In the genomic region with DNA sequence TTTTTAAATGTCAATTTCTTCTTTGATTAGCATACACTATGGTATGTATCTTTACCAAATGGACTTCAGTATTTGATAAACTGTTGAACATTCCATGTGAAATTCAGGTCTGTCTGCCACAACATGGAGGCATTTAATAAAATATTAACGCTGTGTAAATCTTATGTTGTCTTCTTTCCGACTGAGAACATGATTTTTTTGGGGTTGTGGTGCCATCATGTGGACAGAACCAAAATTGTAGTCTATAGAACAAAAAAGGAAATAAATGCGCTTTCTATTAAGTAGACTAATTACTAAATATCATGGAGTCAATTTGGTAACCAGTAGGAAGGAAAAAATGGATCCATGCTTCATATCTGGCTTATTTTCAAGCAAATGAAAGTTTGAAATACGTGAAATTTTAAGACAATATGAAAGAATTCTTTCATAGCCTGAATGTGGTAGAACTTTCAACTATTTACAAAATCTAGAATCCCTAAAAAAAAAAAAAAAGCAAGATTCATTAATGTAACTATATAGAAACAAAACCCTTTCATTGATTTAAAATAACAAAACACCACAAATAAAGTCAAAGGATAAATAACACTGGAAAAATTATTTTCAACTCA, we compare ENCODE assay signal across 8 cellular contexts. TPM values are rescaled to one million over a fixed set of nuclear protein-coding genes. Genes with fewer than 3 reads are reported as not detected.
DNase-seq lines count a peak whose midpoint lies in the region; ATAC-seq and TF ChIP-seq lines count a peak whose summit lies in the region.

No MANE protein-coding gene starts in this region.

- H3K36me3 Mint-ChIP-seq in endodermal cell (ENCODE audit: low read depth), result peaks cover 4% of the 10 kb centered on the region
- peaks cover 8% of the 10 kb centered on the region for H3K36me3 Mint-ChIP-seq in nephron (ENCODE audit: low read depth)
- H3K36me3 Mint-ChIP-seq in activated T-helper 17 cell treated with anti-CD3 and anti-CD28 coated beads, Interleukin-2, amount 50 U/mL, for 72 hours (ENCODE audit: low read depth), result no peaks in the 10 kb centered on the region

- 19 to 60% methylated on average over 1 to 4 of the region's 4 CpGs for WGBS in endodermal cell (ENCODE audit: insufficient coverage in 1 of 2, insufficient read length in 1 of 2), 2 experiments

- peaks cover 12% of the 10 kb centered on the region for H3K4me1 Mint-ChIP-seq in endodermal cell
- peaks cover 12% of the 10 kb centered on the region for H3K4me1 Mint-ChIP-seq in nephron
- peaks cover 19% of the 10 kb centered on the region for H3K4me1 Mint-ChIP-seq in activated T-helper 17 cell treated with anti-CD3 and anti-CD28 coated beads, Interleukin-2, amount 50 U/mL, for 72 hours

- H3K9me3 ChIP-seq in endodermal cell (ENCODE audit: control insufficient read depth, low read length), result peaks cover 4% of the 10 kb centered on the region

- no peak for ATAC-seq in HG02610 (IDR thresholded peaks at IDR 0.05; ENCODE audit: unreplicated experiment)
- no peak for ATAC-seq in activated T-helper 17 cell treated with anti-CD3 and anti-CD28 coated beads, Interleukin-2, amount 50 U/mL, for 72 hours (replicated peaks)

- no peak overlapping the region for H3K27ac ChIP-seq in KMS-11
- H3K27ac ChIP-seq in endodermal cell (ENCODE audit: low read depth, low read length), result peak overlapping the region; percentile 10

- H3K4me3 Mint-ChIP-seq in endodermal cell (no peak overlapping the region), nephron (peak overlapping the region; percentile 1 to 16 (median 1))
- no peak overlapping the region for H3K4me3 Mint-ChIP-seq in activated T-helper 17 cell treated with anti-CD3 and anti-CD28 coated beads, Interleukin-2, amount 50 U/mL, for 72 hours

- no peak overlapping the region for H2AFZ ChIP-seq in KMS-11 (ENCODE audit: low read depth)

- H3K4me1 ChIP-seq in KMS-11 (ENCODE audit: low read depth, poor library complexity, severe bottlenecking) (peaks cover 28% of the 10 kb centered on the region), endodermal cell (ENCODE audit: control insufficient read depth, insufficient read depth, low read length) (no peaks in the 10 kb centered on the region)

- TF ChIP-seq CTCF in KMS-11 (conservative IDR thresholded peaks at IDR 0.05; ENCODE audit: low read depth, low read length) (peak; percentile 85), endodermal cell (conservative IDR thresholded peaks at IDR 0.05) (peak; percentile 79), nephron (IDR thresholded peaks at IDR 0.05; ENCODE audit: unreplicated experiment in 3 of 3) (peak; percentile 58 to 70 (median 62))

- H3K27me3 Mint-ChIP-seq in endodermal cell (ENCODE audit: insufficient read depth) (peaks cover 16% of the 10 kb centered on the region), nephron (ENCODE audit: low read depth) (no peaks in the 10 kb centered on the region)
- peaks cover 14% of the 10 kb centered on the region for H3K27me3 Mint-ChIP-seq in activated T-helper 17 cell treated with anti-CD3 and anti-CD28 coated beads, Interleukin-2, amount 50 U/mL, for 72 hours

- H3K9me3 Mint-ChIP-seq in endodermal cell (peaks cover 2% of the 10 kb centered on the region), nephron (no peaks in the 10 kb centered on the region)
- no peaks in the 10 kb centered on the region for H3K9me3 Mint-ChIP-seq in activated T-helper 17 cell treated with anti-CD3 and anti-CD28 coated beads, Interleukin-2, amount 50 U/mL, for 72 hours

- no peaks in the 10 kb centered on the region for H3K79me2 ChIP-seq in KMS-11 (ENCODE audit: insufficient read depth, low read depth)

- DNase-seq in activated CD4-positive, CD25-positive, alpha-beta regulatory T cell treated with anti-CD3 and anti-CD28 coated beads, Interleukin-2, amount 50 U/mL, for 16 hours (ENCODE audit: low read depth, low spot score), result peak; percentile 12
- no peak for DNase-seq in activated CD4-positive, CD25-positive, alpha-beta regulatory T cell treated with anti-CD3 and anti-CD28 coated beads, Interleukin-2, amount 50 U/mL, for 72 hours
- DNase-seq in T-helper 1 cell (peak in 4 of 5 donors; percentile 7 to 50 (median 26)), endodermal cell (no peak)

- no peaks in the 10 kb centered on the region for H3K36me3 ChIP-seq in KMS-11 (ENCODE audit: insufficient read depth)
- H3K36me3 ChIP-seq in endodermal cell (ENCODE audit: control insufficient read depth, insufficient read depth, low read length), result peaks cover 5% of the 10 kb centered on the region

- H3K27me3 ChIP-seq in KMS-11 (ENCODE audit: insufficient read depth, low read depth) (no peaks in the 10 kb centered on the region), endodermal cell (ENCODE audit: control insufficient read depth, insufficient read depth, low read length, poor library complexity, severe bottlenecking) (no peaks in the 10 kb centered on the region)

- H3K9ac ChIP-seq in KMS-11 (no peak overlapping the region), endodermal cell (ENCODE audit: extremely low read depth, low read length, poor library complexity, severe bottlenecking) (no peak overlapping the region)

- H3K27ac Mint-ChIP-seq in endodermal cell (no peak overlapping the region), nephron (peak overlapping the region; percentile 16 to 44 (median 19))
- H3K27ac Mint-ChIP-seq in activated T-helper 17 cell treated with anti-CD3 and anti-CD28 coated beads, Interleukin-2, amount 50 U/mL, for 72 hours, result no peak overlapping the region

- H4K20me1 ChIP-seq in KMS-11 (ENCODE audit: insufficient read depth), result no peaks in the 10 kb centered on the region

- H3K4me2 ChIP-seq in KMS-11, result no peak overlapping the region

- no peak overlapping the region for H3K4me3 ChIP-seq in KMS-11 (IDR thresholded peaks at IDR 0.05; ENCODE audit: insufficient read depth, low read depth, low read length)
- no peak overlapping the region for H3K4me3 ChIP-seq in endodermal cell (ENCODE audit: low read length)

RNA-seq across cellular contexts. Expression of a gene that starts 2.8 kb away (rescaled TPM):
- 10 to 100 TPM in 1 of 2 donors, 1 to 10 TPM in 1; 9.7 to 16.4 TPM for total RNA-seq in endodermal cell
- 38.4 TPM for polyA plus RNA-seq in endodermal cell (2013, experiment 1 of 2)
- 42.5 TPM for polyA plus RNA-seq in endodermal cell (2013, experiment 2 of 2)
- 1 to 10 TPM; 3.4 to 4.9 TPM for total RNA-seq in activated T-helper 17 cell treated with anti-CD3 and anti-CD28 coated beads, Interleukin-2, amount 50 U/mL, for 72 hours

RNA-seq across cellular contexts. Expression of a gene that starts 28.5 kb away (rescaled TPM):
- 1 to 10 TPM in 1 of 2 donors, under 1 TPM in 1; 0.13 to 1.9 TPM for total RNA-seq in endodermal cell
- not detected for polyA plus RNA-seq in endodermal cell (2013, experiment 1 of 2)
- not detected for polyA plus RNA-seq in endodermal cell (2013, experiment 2 of 2)
- total RNA-seq in activated T-helper 17 cell treated with anti-CD3 and anti-CD28 coated beads, Interleukin-2, amount 50 U/mL, for 72 hours, result not detected

Comparison
In these comparisons a context has a peak if more than half of its experiments do, and no peak if none do; other contexts are left out.
1. DNase-seq: peak in activated CD4-positive, CD25-positive, alpha-beta regulatory T cell treated with anti-CD3 and anti-CD28 coated beads, Interleukin-2, amount 50 U/mL, for 16 hours (single experiment) and T-helper 1 cell (4 of 5); none in activated CD4-positive, CD25-positive, alpha-beta regulatory T cell treated with anti-CD3 and anti-CD28 coated beads, Interleukin-2, amount 50 U/mL, for 72 hours (single experiment) and endodermal cell (single experiment).
2. H3K27ac Mint-ChIP-seq: peak in nephron (3 of 3); none in endodermal cell (single experiment) and activated T-helper 17 cell treated with anti-CD3 and anti-CD28 coated beads, Interleukin-2, amount 50 U/mL, for 72 hours (single experiment).
3. H3K4me3 Mint-ChIP-seq: peak in nephron (3 of 3); none in endodermal cell (single experiment) and activated T-helper 17 cell treated with anti-CD3 and anti-CD28 coated beads, Interleukin-2, amount 50 U/mL, for 72 hours (single experiment).
4. Peak in every context shown above with its lines, with median percentiles within 50 percentile points of each other: CTCF ChIP-seq.